19 cellular contexts compared by ENCODE assay signal in genomic region chr18:63179422-63179821, GRCh38.
DNase-seq lines count a peak whose midpoint lies in the region; ATAC-seq and TF ChIP-seq lines count a peak whose summit lies in the region.
"Had no signal": no experiment of that assay in that cellular context is flagged by ENCODE, and none has a peak within 500 bp of the region (broad histone marks: within the 10 kb centered on the region; RNA-seq: fewer than 3 reads in every experiment).

No MANE protein-coding gene starts in this region.

- peaks cover 9 to 49% of the 10 kb centered on the region in 2 donors for H3K4me1 ChIP-seq in muscle layer of duodenum (ENCODE audit: control insufficient read depth in 1 of 2, insufficient read depth in 2 of 2, low read length in 2 of 2)
- peaks cover 0 to 84% (median 50%) of the 10 kb centered on the region in 4 donors for H3K4me1 ChIP-seq in tibial nerve
- H3K4me1 ChIP-seq in PC-9 (replicated peaks; ENCODE audit: insufficient read depth), result no peaks in the 10 kb centered on the region
- H3K4me1 ChIP-seq: HAP-1 had no signal

- H3K27me3 Mint-ChIP-seq in activated T-cell treated with anti-CD3 and anti-CD28 coated beads, Interleukin-2, amount 50 U/mL, for 72 hours (ENCODE audit: low read depth), result no peaks in the 10 kb centered on the region
- no peaks in the 10 kb centered on the region for H3K27me3 Mint-ChIP-seq in activated T-helper 17 cell treated with anti-CD3 and anti-CD28 coated beads, Interleukin-2, amount 50 U/mL, for 72 hours

- no peaks in the 10 kb centered on the region for H3K9me2 ChIP-seq in PC-9 (ENCODE audit: insufficient read depth)

- H3K79me2 ChIP-seq in PC-9 (ENCODE audit: low read depth), result no peaks in the 10 kb centered on the region

- WGBS in tibial nerve, 2 donors, result 96% methylated on average over 9 of the region's 9 CpGs

- H3K27ac Mint-ChIP-seq in activated T-cell treated with anti-CD3 and anti-CD28 coated beads, Interleukin-2, amount 50 U/mL, for 72 hours, result peak overlapping the region; percentile 80
- peak overlapping the region; percentile 92 for H3K27ac Mint-ChIP-seq in activated T-helper 17 cell treated with anti-CD3 and anti-CD28 coated beads, Interleukin-2, amount 50 U/mL, for 72 hours

- H3K36me3 ChIP-seq in muscle layer of duodenum (ENCODE audit: control insufficient read depth in 1 of 2, insufficient read depth in 2 of 2, low read length in 2 of 2) (no peaks in the 10 kb centered on the region), tibial nerve (no peaks in the 10 kb centered on the region), PC-9 (ENCODE audit: low read depth) (no peaks in the 10 kb centered on the region)
- H3K36me3 ChIP-seq: HAP-1, sigmoid colon had no signal

- POLR2A ChIA-PET in PC-9 (lab: Charles Lee; ENCODE audit: unreplicated experiment), result no interaction called here

- no peaks in the 10 kb centered on the region for H3K9me3 ChIP-seq in muscle layer of duodenum (ENCODE audit: control insufficient read depth in 1 of 2, low read length in 2 of 2)
- H3K9me3 ChIP-seq in tibial nerve, result no peaks in the 10 kb centered on the region
- no peaks in the 10 kb centered on the region for H3K9me3 ChIP-seq in PC-9 (ENCODE audit: insufficient read depth, low read depth)
- H3K9me3 ChIP-seq: HAP-1, sigmoid colon had no signal

- H3K9me3 Mint-ChIP-seq in activated T-cell treated with anti-CD3 and anti-CD28 coated beads, Interleukin-2, amount 50 U/mL, for 72 hours, result no peaks in the 10 kb centered on the region
- H3K9me3 Mint-ChIP-seq in activated T-helper 17 cell treated with anti-CD3 and anti-CD28 coated beads, Interleukin-2, amount 50 U/mL, for 72 hours, result no peaks in the 10 kb centered on the region

- H3K27ac ChIP-seq in muscle layer of duodenum (ENCODE audit: low read length) (peak overlapping the region; percentile 25), tibial nerve (peak overlapping the region in 3 of 4 donors; percentile 53 to 78 (median 73)), PC-9 (no peak overlapping the region)
- H3K27ac ChIP-seq: C4-2B, epithelial cell of prostate had no signal

- no peak for ATAC-seq in activated T-cell treated with anti-CD3 and anti-CD28 coated beads, Interleukin-2, amount 50 U/mL, for 72 hours (replicated peaks in 1 of 2)
- ATAC-seq in activated T-helper 17 cell treated with anti-CD3 and anti-CD28 coated beads, Interleukin-2, amount 50 U/mL, for 72 hours (replicated peaks), result no peak
- ATAC-seq in HG02884 (IDR thresholded peaks at IDR 0.05; ENCODE audit: unreplicated experiment) (no peak), HG03457 (IDR thresholded peaks at IDR 0.05; ENCODE audit: unreplicated experiment) (no peak)
- ATAC-seq: left colon had no signal

- peaks cover 97% of the 10 kb centered on the region for H3K4me1 Mint-ChIP-seq in activated T-cell treated with anti-CD3 and anti-CD28 coated beads, Interleukin-2, amount 50 U/mL, for 72 hours (ENCODE audit: low read depth)
- peaks cover 68% of the 10 kb centered on the region for H3K4me1 Mint-ChIP-seq in activated T-helper 17 cell treated with anti-CD3 and anti-CD28 coated beads, Interleukin-2, amount 50 U/mL, for 72 hours

- no peak for DNase-seq in activated T-cell treated with anti-CD3 and anti-CD28 coated beads, Interleukin-2, amount 50 U/mL, for 72 hours
- DNase-seq in activated T-cell treated with anti-CD3 and anti-CD28 coated beads, Interleukin-2, amount 50 U/mL, for 1 hour, result no peak
- no peak for DNase-seq in tibial nerve (ENCODE audit: low spot score in 2 of 2)
- DNase-seq in PC-9, result no peak
- DNase-seq: activated CD4-positive, alpha-beta T cell treated with anti-CD3 and anti-CD28 coated beads for 1 hour; activated naive CD4-positive, alpha-beta T cell; DMS53; foreskin melanocyte; left colon; NCI-H146; sigmoid colon had no signal

- TF ChIP-seq CTCF in tibial nerve (IDR thresholded peaks at IDR 0.05), result no peak
- no peak for TF ChIP-seq CTCF in PC-9 (conservative IDR thresholded peaks at IDR 0.05)

- peaks cover 13 to 29% of the 10 kb centered on the region in 2 donors for H3K36me3 Mint-ChIP-seq in activated T-cell treated with anti-CD3 and anti-CD28 coated beads, Interleukin-2, amount 50 U/mL, for 72 hours (ENCODE audit: insufficient read depth in 2 of 2)
- H3K36me3 Mint-ChIP-seq in activated T-helper 17 cell treated with anti-CD3 and anti-CD28 coated beads, Interleukin-2, amount 50 U/mL, for 72 hours (ENCODE audit: low read depth), result peaks cover 89% of the 10 kb centered on the region

- no peak overlapping the region for H3K4me3 ChIP-seq in muscle layer of duodenum (ENCODE audit: low read depth in 1 of 2, low read length in 2 of 2)
- no peak overlapping the region for H3K4me3 ChIP-seq in tibial nerve
- no peak overlapping the region for H3K4me3 ChIP-seq in PC-9
- H3K4me3 ChIP-seq: HAP-1, sigmoid colon had no signal

- H3K4me2 ChIP-seq in PC-9, result no peak overlapping the region

- H4K20me1 ChIP-seq in PC-9 (ENCODE audit: insufficient read depth), result no peaks in the 10 kb centered on the region

- no peak overlapping the region for H2AFZ ChIP-seq in PC-9

- H3K4me3 Mint-ChIP-seq in activated T-cell treated with anti-CD3 and anti-CD28 coated beads, Interleukin-2, amount 50 U/mL, for 72 hours, result peak overlapping the region in 1 of 2 donors; percentile 57
- H3K4me3 Mint-ChIP-seq in activated T-helper 17 cell treated with anti-CD3 and anti-CD28 coated beads, Interleukin-2, amount 50 U/mL, for 72 hours, result peak overlapping the region; percentile 64
- H3K4me3 Mint-ChIP-seq: dendritic cell treated with granulocyte-macrophage colony-stimulating factor and Interleukin-4, amounts not matched to agents 40 ng/mL and 50 ng/mL, for 4 days had no signal

- BruUV-seq in PC-9 (replicated peaks; lab: Mats Ljungman, UMichigan), result no TSS peak

- H3K27me3 ChIP-seq in muscle layer of duodenum (ENCODE audit: low read depth, low read length) (no peaks in the 10 kb centered on the region), tibial nerve (no peaks in the 10 kb centered on the region), PC-9 (ENCODE audit: insufficient read depth, low read depth) (no peaks in the 10 kb centered on the region)
- H3K27me3 ChIP-seq: sigmoid colon had no signal

- TF ChIP-seq POLR2A in tibial nerve (IDR thresholded peaks at IDR 0.05), result no peak

- intact Hi-C loops in PC-9 (cut with micrococcal nuclease; ENCODE audit: unreplicated experiment), result no loop called here

- CTCF ChIA-PET in PC-9 (lab: Charles Lee), result no interaction called here

- H3F3A ChIP-seq in PC-9 (ENCODE audit: insufficient read depth, low read depth), result no peaks in the 10 kb centered on the region

- no peak for TF ChIP-seq EP300 in tibial nerve (IDR thresholded peaks at IDR 0.05)
